ENCODE assay signal across 9 cellular contexts in genomic region chr18:22324191-22325131, GRCh38.
DNase-seq lines count a peak whose midpoint lies in the region; ATAC-seq and TF ChIP-seq lines count a peak whose summit lies in the region.
"Had no signal": no experiment of that assay in that cellular context is flagged by ENCODE, and none has a peak within 500 bp of the region (broad histone marks: within the 10 kb centered on the region; RNA-seq: fewer than 3 reads in every experiment).

No MANE protein-coding gene starts in this region.

- no peaks in the 10 kb centered on the region for H3K36me3 Mint-ChIP-seq in CD4-positive, alpha-beta memory T cell
- no peaks in the 10 kb centered on the region for H3K36me3 Mint-ChIP-seq in WTC11
- H3K36me3 Mint-ChIP-seq in osteocyte (ENCODE audit: unreplicated experiment) = no peaks in the 10 kb centered on the region

- no peaks in the 10 kb centered on the region for H3K27me3 ChIP-seq in CD4-positive, alpha-beta memory T cell (ENCODE audit: insufficient read depth, low read length)
- no peaks in the 10 kb centered on the region for H3K27me3 ChIP-seq in heart left ventricle

- no peak for DNase-seq in CD4-positive, alpha-beta memory T cell
- peak; percentile 63 for DNase-seq in WTC11 (ENCODE audit: low spot score)
- peak; percentile 72 to 90 (median 83) for DNase-seq in heart left ventricle
- DNase-seq in osteocyte (ENCODE audit: extremely low spot score, unreplicated experiment) = no peak
- DNase-seq in NCI-H1694 treated with DMSO at 0.1 percent for 48 hours (lab: John Stamatoyannopoulos, UW) = no peak
- DNase-seq in stimulated activated CD4-positive, alpha-beta T cell treated with anti-CD3 and anti-CD28 coated beads, Interleukin-1b, Interleukin-23, amount 100 ng/mL, for 48 hours = no peak
- DNase-seq in NCI-H2107 (lab: John Stamatoyannopoulos, UW) = no peak
- DNase-seq: activated CD8-positive, alpha-beta memory T cell treated with anti-CD3 and anti-CD28 coated beads, Interleukin-2, amount 50 U/mL, for 4 hours had no signal

- no peaks in the 10 kb centered on the region for H3K36me3 ChIP-seq in CD4-positive, alpha-beta memory T cell (ENCODE audit: insufficient read depth, low read length)
- no peaks in the 10 kb centered on the region for H3K36me3 ChIP-seq in heart left ventricle

- POLR2A ChIA-PET in CD4-positive, alpha-beta memory T cell (lab: Charles Lee; ENCODE audit: partially characterized antibody) = no interaction called here
- POLR2A ChIA-PET in WTC11 (lab: Charles Lee) = interaction anchor here (1.6 kb wide), 1 partner anchor 23 kb away, joined by 3 read pairs; no protein-coding TSS in a partner anchor

- H3K4me3 ChIP-seq in CD4-positive, alpha-beta memory T cell (ENCODE audit: low read length in 2 of 2) = no peak overlapping the region
- H3K4me3 ChIP-seq in heart left ventricle = peak overlapping the region in 10 of 12 donors; percentile 1 to 49 (median 34)

- H3K9me3 ChIP-seq in CD4-positive, alpha-beta memory T cell (ENCODE audit: control insufficient read depth in 1 of 2, low read length in 2 of 2) = no peaks in the 10 kb centered on the region
- H3K9me3 ChIP-seq in heart left ventricle = no peaks in the 10 kb centered on the region

- CTCF ChIA-PET in CD4-positive, alpha-beta memory T cell (lab: Charles Lee; ENCODE audit: partially characterized antibody) = no interaction called here
- CTCF ChIA-PET in WTC11 (lab: Charles Lee) = interaction anchor here (0.5 to 1.1 kb wide), 5 partner anchors 23 to 234 kb away, joined by 3 to 4 read pairs (median 3); no protein-coding TSS in a partner anchor

- peaks cover 0 to 3% (median 0%) of the 10 kb centered on the region in 8 donors for H3K9me3 Mint-ChIP-seq in CD4-positive, alpha-beta memory T cell
- H3K9me3 Mint-ChIP-seq in WTC11 (no peaks in the 10 kb centered on the region), osteocyte (ENCODE audit: unreplicated experiment) (no peaks in the 10 kb centered on the region)

- intact Hi-C loops in CD4-positive, alpha-beta memory T cell (cut with micrococcal nuclease) = loop anchor here (1.0 to 2.0 kb wide), 2 partner anchors 40 to 238 kb away; no protein-coding TSS in a partner anchor
- intact Hi-C loops in heart left ventricle (cut with DNase I) = loop anchor here in 2 of 10 donors (2.0 to 10.0 kb wide), 2 partner anchors 236 to 240 kb away; no protein-coding TSS in a partner anchor

- TF ChIP-seq POLR2A in heart left ventricle (IDR thresholded peaks at IDR 0.05) = no peak

- peak overlapping the region in 7 of 8 donors; percentile 33 to 71 (median 53) for H3K4me3 Mint-ChIP-seq in CD4-positive, alpha-beta memory T cell
- H3K4me3 Mint-ChIP-seq in WTC11 = peak overlapping the region; percentile 52
- peak overlapping the region; percentile 45 for H3K4me3 Mint-ChIP-seq in osteocyte (ENCODE audit: unreplicated experiment)

- H3K27me3 Mint-ChIP-seq in CD4-positive, alpha-beta memory T cell = no peaks in the 10 kb centered on the region
- peaks cover 45% of the 10 kb centered on the region for H3K27me3 Mint-ChIP-seq in WTC11 (ENCODE audit: low read depth)
- H3K27me3 Mint-ChIP-seq in osteocyte (ENCODE audit: unreplicated experiment) = peaks cover 8% of the 10 kb centered on the region

- ATAC-seq in WTC11 (peak; percentile 90), heart left ventricle (peak; percentile 85 to 90 (median 86)), HG03457 (IDR thresholded peaks at IDR 0.05; ENCODE audit: unreplicated experiment) (no peak)

- H3K4me1 ChIP-seq in CD4-positive, alpha-beta memory T cell (ENCODE audit: insufficient read depth, low read length) = no peaks in the 10 kb centered on the region
- H3K4me1 ChIP-seq in heart left ventricle = peaks cover 0 to 32% (median 12%) of the 10 kb centered on the region in 12 donors

- H3K4me1 Mint-ChIP-seq in CD4-positive, alpha-beta memory T cell = peaks cover 0 to 7% (median 2%) of the 10 kb centered on the region in 4 donors
- H3K4me1 Mint-ChIP-seq in WTC11 (peaks cover 11% of the 10 kb centered on the region), osteocyte (ENCODE audit: unreplicated experiment) (peaks cover 13% of the 10 kb centered on the region)

- TF ChIP-seq CTCF in WTC11 (IDR thresholded peaks at IDR 0.05) = no peak
- TF ChIP-seq CTCF in heart left ventricle (IDR thresholded peaks at IDR 0.05) = peak in 7 of 12 donors; percentile 12 to 46 (median 42)
- TF ChIP-seq CTCF in osteocyte (IDR thresholded peaks at IDR 0.05) = peak; percentile 38

- WGBS in heart left ventricle, 4 donors = 8 to 29% (median 19%) methylated on average over 24 to 30 of the region's 30 CpGs

- peak overlapping the region in 2 of 7 donors; percentile 36 to 76 for H3K27ac Mint-ChIP-seq in CD4-positive, alpha-beta memory T cell
- H3K27ac Mint-ChIP-seq in WTC11 (no peak overlapping the region), osteocyte (ENCODE audit: unreplicated experiment) (no peak overlapping the region)

- H3K27ac ChIP-seq in CD4-positive, alpha-beta memory T cell (ENCODE audit: low read depth, low read length) = no peak overlapping the region
- H3K27ac ChIP-seq in heart left ventricle = peak overlapping the region; percentile 17 to 80 (median 62)

TF ChIP-seq in WTC11, 78 proteins besides CTCF, POLR2A, EP300 and RAD21:
- TF ChIP-seq MAX (CRISPR knock-in tag; IDR thresholded peaks at IDR 0.05) (peak; percentile 47; the same call in 1 of the 2 replicates), KAT7 (CRISPR knock-in tag; IDR thresholded peaks at IDR 0.05; ENCODE audit: borderline replicate concordance) (no peak)

Comparison
In these comparisons a context has a peak if more than half of its experiments do, and no peak if none do; other contexts are left out.
1. DNase-seq: peak in WTC11 (single experiment) and heart left ventricle (5 of 5); none in CD4-positive, alpha-beta memory T cell (0 of 5), osteocyte (single experiment), NCI-H1694 treated with DMSO at 0.1 percent for 48 hours (single experiment), stimulated activated CD4-positive, alpha-beta T cell treated with anti-CD3 and anti-CD28 coated beads, Interleukin-1b, Interleukin-23, amount 100 ng/mL, for 48 hours (single experiment) and NCI-H2107 (single experiment).
2. H3K4me3 ChIP-seq: peak in heart left ventricle (10 of 12); none in CD4-positive, alpha-beta memory T cell (0 of 2).
3. Peak in every context shown above with its lines, with median percentiles within 50 percentile points of each other: H3K4me3 Mint-ChIP-seq.